ENCODE assay signal across 9 cellular contexts in genomic region chr7:155490697-155491628, GRCh38. TPM values are rescaled to one million over a fixed set of nuclear protein-coding genes. Genes with fewer than 3 reads are reported as not detected.
DNase-seq lines count a peak whose midpoint lies in the region; ATAC-seq and FAIRE-seq lines count a peak whose summit lies in the region.
"Had no signal": no experiment of that assay in that cellular context is flagged by ENCODE, and none has a peak within 500 bp of the region (broad histone marks: within the 10 kb centered on the region; RNA-seq: fewer than 3 reads in every experiment).

No MANE protein-coding gene starts in this region.

- 20 to 29% (median 28%) methylated on average over 45 to 47 of the region's 47 CpGs for WGBS in small intestine, 3 donors

- no peak for FAIRE-seq in small intestine (lab: Jason Lieb, UNC)

- H3K4me1 Mint-ChIP-seq in activated T-helper 1 cell treated with anti-CD3 and anti-CD28 coated beads, Interleukin-12 subunit alpha, Interleukin-12 subunit beta, Interleukin-2, Interleukin-4 antibody, amounts not matched to agents 30 ng/mL and 10 ng/mL and 1 ng/mL, durations not matched to agents 14 hours and 24 hours and 36 hours (ENCODE audit: low read depth): peaks cover 10% of the 10 kb centered on the region

- peak overlapping the region; percentile 76 for H3K4me3 Mint-ChIP-seq in activated T-helper 1 cell treated with anti-CD3 and anti-CD28 coated beads, Interleukin-12 subunit alpha, Interleukin-12 subunit beta, Interleukin-2, Interleukin-4 antibody, amounts not matched to agents 30 ng/mL and 10 ng/mL and 1 ng/mL, durations not matched to agents 14 hours and 24 hours and 36 hours

- peak overlapping the region; percentile 66 for H3K4me3 ChIP-seq in BLaER1
- peak overlapping the region; percentile 53 for H3K4me3 ChIP-seq in iPS-18c (ENCODE audit: insufficient read depth, low read depth, low read length)
- H3K4me3 ChIP-seq in small intestine (ENCODE audit: low read depth in 1 of 2, low read length in 2 of 2): peak overlapping the region; percentile 27 to 42

- H3K4me1 ChIP-seq in BLaER1: peaks cover 38% of the 10 kb centered on the region
- H3K4me1 ChIP-seq in small intestine (ENCODE audit: control insufficient read depth in 2 of 2, insufficient read depth in 1 of 2, low read depth in 1 of 2, low read length in 1 of 2): no peaks in the 10 kb centered on the region

- H3K36me3 ChIP-seq in BLaER1 (no peaks in the 10 kb centered on the region), small intestine (ENCODE audit: control insufficient read depth in 2 of 2, insufficient read depth in 2 of 2, low read length in 2 of 2) (no peaks in the 10 kb centered on the region)

- no peaks in the 10 kb centered on the region for H3K9me3 ChIP-seq in BLaER1
- no peaks in the 10 kb centered on the region for H3K9me3 ChIP-seq in iPS-18c (ENCODE audit: control insufficient read depth, insufficient read depth, low read length)
- H3K9me3 ChIP-seq in small intestine (ENCODE audit: control insufficient read depth, low read depth): no peaks in the 10 kb centered on the region

- H4K20me1 ChIP-seq in BLaER1: no peaks in the 10 kb centered on the region

- ATAC-seq in GM19043 (IDR thresholded peaks at IDR 0.05; ENCODE audit: low read depth, unreplicated experiment) (peak; percentile 97), HG03139 (IDR thresholded peaks at IDR 0.05; ENCODE audit: unreplicated experiment) (peak; percentile 95)
- ATAC-seq: HCT116 had no signal

- H3K27ac Mint-ChIP-seq in activated T-helper 1 cell treated with anti-CD3 and anti-CD28 coated beads, Interleukin-12 subunit alpha, Interleukin-12 subunit beta, Interleukin-2, Interleukin-4 antibody, amounts not matched to agents 30 ng/mL and 10 ng/mL and 1 ng/mL, durations not matched to agents 14 hours and 24 hours and 36 hours: peak overlapping the region; percentile 82

- no peak for DNase-seq in activated T-helper 1 cell treated with anti-CD3 and anti-CD28 coated beads, Interleukin-12 subunit alpha, Interleukin-12 subunit beta, Interleukin-2, Interleukin-4 antibody, amounts not matched to agents 30 ng/mL and 10 ng/mL and 1 ng/mL, durations not matched to agents 14 hours and 24 hours and 36 hours (ENCODE audit: low spot score)
- DNase-seq in small intestine (peak; percentile 38), NCI-H2029 treated with DMSO at 0.1 percent for 48 hours (lab: John Stamatoyannopoulos, UW) (no peak), HUDEP-2 (lab: John Stamatoyannopoulos, UW; ENCODE audit: unreplicated experiment in 76 of 76) (no peak)

- H3K4me2 ChIP-seq in BLaER1: peak overlapping the region; percentile 93

- peak overlapping the region; percentile 75 for H3K9ac ChIP-seq in BLaER1

- H3K36me3 Mint-ChIP-seq in activated T-helper 1 cell treated with anti-CD3 and anti-CD28 coated beads, Interleukin-12 subunit alpha, Interleukin-12 subunit beta, Interleukin-2, Interleukin-4 antibody, amounts not matched to agents 30 ng/mL and 10 ng/mL and 1 ng/mL, durations not matched to agents 14 hours and 24 hours and 36 hours (ENCODE audit: low read depth): peaks cover 1% of the 10 kb centered on the region

- no peaks in the 10 kb centered on the region for H3K27me3 ChIP-seq in BLaER1
- H3K27me3 ChIP-seq in small intestine (ENCODE audit: control insufficient read depth in 2 of 2, insufficient read depth in 2 of 2, low read length in 2 of 2): peaks cover 0 to 5% of the 10 kb centered on the region in 2 donors

- no peaks in the 10 kb centered on the region for H3K9me3 Mint-ChIP-seq in activated T-helper 1 cell treated with anti-CD3 and anti-CD28 coated beads, Interleukin-12 subunit alpha, Interleukin-12 subunit beta, Interleukin-2, Interleukin-4 antibody, amounts not matched to agents 30 ng/mL and 10 ng/mL and 1 ng/mL, durations not matched to agents 14 hours and 24 hours and 36 hours

- H3K27ac ChIP-seq in BLaER1: peak overlapping the region; percentile 81
- H3K27ac ChIP-seq in small intestine (ENCODE audit: low read depth in 1 of 2, low read length in 1 of 2): no peak overlapping the region

- intact Hi-C loops in activated T-helper 1 cell treated with anti-CD3 and anti-CD28 coated beads, Interleukin-12 subunit alpha, Interleukin-12 subunit beta, Interleukin-2, Interleukin-4 antibody, amounts not matched to agents 30 ng/mL and 10 ng/mL and 1 ng/mL, durations not matched to agents 14 hours and 24 hours and 36 hours (cut with micrococcal nuclease): no loop called here

- H3K27me3 Mint-ChIP-seq in activated T-helper 1 cell treated with anti-CD3 and anti-CD28 coated beads, Interleukin-12 subunit alpha, Interleukin-12 subunit beta, Interleukin-2, Interleukin-4 antibody, amounts not matched to agents 30 ng/mL and 10 ng/mL and 1 ng/mL, durations not matched to agents 14 hours and 24 hours and 36 hours (ENCODE audit: insufficient read depth): peaks cover 34% of the 10 kb centered on the region

RNA-seq across cellular contexts. Expression of gene EN2, which starts 33.0 kb away (rescaled TPM):
- not detected in 2 replicates for total RNA-seq in activated T-helper 1 cell treated with anti-CD3 and anti-CD28 coated beads, Interleukin-12 subunit alpha, Interleukin-12 subunit beta, Interleukin-2, Interleukin-4 antibody, amounts not matched to agents 30 ng/mL and 10 ng/mL and 1 ng/mL, durations not matched to agents 14 hours and 24 hours and 36 hours
- not detected for polyA plus RNA-seq in small intestine

RNA-seq across cellular contexts. Expression of gene CNPY1, which starts 55.4 kb away (rescaled TPM):
- not detected in 2 replicates for total RNA-seq in activated T-helper 1 cell treated with anti-CD3 and anti-CD28 coated beads, Interleukin-12 subunit alpha, Interleukin-12 subunit beta, Interleukin-2, Interleukin-4 antibody, amounts not matched to agents 30 ng/mL and 10 ng/mL and 1 ng/mL, durations not matched to agents 14 hours and 24 hours and 36 hours
- not detected for polyA plus RNA-seq in small intestine
